In the genomic region with DNA sequence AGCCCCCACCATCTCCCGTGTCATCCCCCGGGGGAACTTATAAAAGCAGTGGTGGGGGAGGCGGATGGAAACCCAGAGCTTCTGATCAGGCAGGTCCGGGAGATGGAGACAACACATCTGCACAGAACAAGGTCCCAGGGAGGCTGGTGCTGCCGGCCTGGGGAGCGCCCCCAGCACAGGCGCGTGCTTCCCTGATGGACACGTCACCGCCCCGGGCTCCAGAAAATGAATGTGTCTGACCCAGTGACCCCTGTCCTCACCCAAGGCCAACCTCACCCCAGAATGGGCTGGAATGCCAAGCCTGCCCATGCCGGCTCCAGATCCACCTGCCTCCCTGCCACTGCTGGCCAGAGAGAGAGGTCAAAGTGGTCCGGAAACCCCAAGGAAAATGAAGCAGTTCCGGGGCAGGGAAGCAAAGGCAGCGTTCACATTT, we compare ENCODE assay signal across 9 cellular contexts. TPM values are rescaled to one million over a fixed set of nuclear protein-coding genes. Genes with fewer than 3 reads are reported as not detected.
DNase-seq lines count a peak whose midpoint lies in the region; ATAC-seq, FAIRE-seq and TF ChIP-seq lines count a peak whose summit lies in the region.
"Had no signal": no experiment of that assay in that cellular context is flagged by ENCODE, and none has a peak within 500 bp of the region (broad histone marks: within the 10 kb centered on the region; RNA-seq: fewer than 3 reads in every experiment).

No MANE protein-coding gene starts in this region.

- H3K4me1 ChIP-seq in GM12878 (ENCODE audit: control insufficient read depth, insufficient read depth, low read length), result peaks cover 45% of the 10 kb centered on the region
- no peaks in the 10 kb centered on the region for H3K4me1 ChIP-seq in urinary bladder (ENCODE audit: insufficient read depth)
- H3K4me1 ChIP-seq in HAP-1, result peaks cover 20% of the 10 kb centered on the region

- peaks cover 88% of the 10 kb centered on the region for H3K4me1 Mint-ChIP-seq in stimulated activated naive CD8-positive, alpha-beta T cell treated with anti-CD3 and anti-CD28 coated beads, Interleukin-15, Interleukin-2, amounts not matched to agents 100 ng/mL and 50 ng/mL, for 24 hours (ENCODE audit: low read depth)
- peaks cover 16 to 38% of the 10 kb centered on the region in 2 donors for H3K4me1 Mint-ChIP-seq in natural killer cell

- peak overlapping the region; percentile 30; the same call in 1 of the 2 replicates for H3K4me3 ChIP-seq in GM12878
- H3K4me3 ChIP-seq in urinary bladder (ENCODE audit: low read depth, low read length), result no peak overlapping the region
- no peak overlapping the region for H3K4me3 ChIP-seq in HAP-1
- H3K4me3 ChIP-seq: PC-9 had no signal

- peak overlapping the region; percentile 86 for H3K27ac Mint-ChIP-seq in stimulated activated naive CD8-positive, alpha-beta T cell treated with anti-CD3 and anti-CD28 coated beads, Interleukin-15, Interleukin-2, amounts not matched to agents 100 ng/mL and 50 ng/mL, for 24 hours
- H3K27ac Mint-ChIP-seq in natural killer cell, result peak overlapping the region; percentile 86 to 94

- H3K27me3 ChIP-seq in GM12878 (replicated peaks in 1 of 2; ENCODE audit: control insufficient read depth in 2 of 2, insufficient read depth in 2 of 2, low read length in 1 of 2) (no peaks in the 10 kb centered on the region), HAP-1 (ENCODE audit: low read depth) (no peaks in the 10 kb centered on the region)

- H3K27me3 Mint-ChIP-seq in stimulated activated naive CD8-positive, alpha-beta T cell treated with anti-CD3 and anti-CD28 coated beads, Interleukin-15, Interleukin-2, amounts not matched to agents 100 ng/mL and 50 ng/mL, for 24 hours, result no peaks in the 10 kb centered on the region
- no peaks in the 10 kb centered on the region for H3K27me3 Mint-ChIP-seq in natural killer cell (ENCODE audit: low read depth in 2 of 2)

- RAD21 ChIA-PET in GM12878 (lab: Charles Lee; ENCODE audit: unreplicated experiment), result interaction anchor here (1.5 to 2.2 kb wide), 2 partner anchors 12 to 77 kb away, joined by 4 to 17 read pairs; a partner anchor contains a TSS

- H3K36me3 Mint-ChIP-seq in stimulated activated naive CD8-positive, alpha-beta T cell treated with anti-CD3 and anti-CD28 coated beads, Interleukin-15, Interleukin-2, amounts not matched to agents 100 ng/mL and 50 ng/mL, for 24 hours (ENCODE audit: low read depth), result peaks cover 57% of the 10 kb centered on the region
- H3K36me3 Mint-ChIP-seq in natural killer cell, result no peaks in the 10 kb centered on the region

- FAIRE-seq in GM12878 (lab: Jason Lieb, UNC), result no peak

- no TSS peak for BruUV-seq in GM12878 (replicated peaks; lab: Mats Ljungman, UMichigan)

- no peak for ATAC-seq in stimulated activated naive CD8-positive, alpha-beta T cell treated with anti-CD3 and anti-CD28 coated beads, Interleukin-15, Interleukin-2, amounts not matched to agents 100 U/mL and 50 U/mL, for 24 hours
- ATAC-seq in GM12878 (no peak), natural killer cell (no peak), HG02981 (IDR thresholded peaks at IDR 0.05; ENCODE audit: unreplicated experiment) (no peak)

- peak overlapping the region; percentile 77 for H3K4me3 Mint-ChIP-seq in stimulated activated naive CD8-positive, alpha-beta T cell treated with anti-CD3 and anti-CD28 coated beads, Interleukin-15, Interleukin-2, amounts not matched to agents 100 ng/mL and 50 ng/mL, for 24 hours
- H3K4me3 Mint-ChIP-seq in natural killer cell, result peak overlapping the region; percentile 81

- H3K9me3 ChIP-seq in GM12878 (replicated peaks; ENCODE audit: control insufficient read depth, insufficient read depth, low read length), result no peaks in the 10 kb centered on the region
- no peaks in the 10 kb centered on the region for H3K9me3 ChIP-seq in HAP-1

- H3K4me2 ChIP-seq in GM12878 (ENCODE audit: control insufficient read depth, insufficient read depth), result peak overlapping the region; percentile 87
- H3K4me2 ChIP-seq: PC-9 had no signal

- H3K9ac ChIP-seq in GM12878 (ENCODE audit: control insufficient read depth, insufficient read depth, low read length), result peak overlapping the region; percentile 27

- peak overlapping the region; percentile 39; the same call in 1 of the 2 replicates for H2AFZ ChIP-seq in GM12878 (ENCODE audit: control insufficient read depth, low read depth, low read length)
- H2AFZ ChIP-seq: PC-9 had no signal

- H3K79me2 ChIP-seq in GM12878 (ENCODE audit: control insufficient read depth, insufficient read depth, low read length), result peaks cover 75% of the 10 kb centered on the region

- TF ChIP-seq POLR2A in GM12878 (IDR thresholded peaks at IDR 0.05; ENCODE audit: low read depth, low read length), result no peak

- H3K36me3 ChIP-seq in GM12878 (ENCODE audit: control insufficient read depth in 2 of 2, insufficient read depth in 2 of 2, low read length in 1 of 2) (peaks cover 6 to 24% of the 10 kb centered on the region in 2 experiments; a peak in 3 of 4 replicates), urinary bladder (ENCODE audit: insufficient read depth) (no peaks in the 10 kb centered on the region), HAP-1 (replicated peaks) (peaks cover 64% of the 10 kb centered on the region)

- intact Hi-C loops in GM12878 (cut with micrococcal nuclease; ENCODE audit: unreplicated experiment) (no loop called here), natural killer cell (cut with micrococcal nuclease) (loop anchor here (10.0 kb wide), 1 partner anchor 362 kb away; a partner anchor contains a TSS)

- TF ChIP-seq CTCF in GM12878 (IDR thresholded peaks at IDR 0.05 in 2 of 3, conservative IDR thresholded peaks at IDR 0.05 in 1 of 3; ENCODE audit: control insufficient read depth in 2 of 3, extremely low read depth in 1 of 3, insufficient read depth in 1 of 3, low read depth in 3 of 3, low read length in 3 of 3) (no peak), natural killer cell (IDR thresholded peaks at IDR 0.05) (no peak)

- no peak for TF ChIP-seq RAD21 in GM12878 (IDR thresholded peaks at IDR 0.05; ENCODE audit: insufficient read depth, low read depth, low read length)

- WGBS in GM12878 (ENCODE audit: insufficient coverage, insufficient replicate concordance, low lambda C conversion rate, missing lambda C conversion rate), result 36% methylated on average over 15 of the region's 15 CpGs
- 88% methylated on average over 15 of the region's 15 CpGs for WGBS in urinary bladder

- POLR2A ChIA-PET in GM12878 (lab: Charles Lee), result no interaction called here

- no peaks in the 10 kb centered on the region for H3K9me3 Mint-ChIP-seq in stimulated activated naive CD8-positive, alpha-beta T cell treated with anti-CD3 and anti-CD28 coated beads, Interleukin-15, Interleukin-2, amounts not matched to agents 100 ng/mL and 50 ng/mL, for 24 hours
- H3K9me3 Mint-ChIP-seq in natural killer cell, result no peaks in the 10 kb centered on the region

- TF ChIP-seq EP300 in GM12878 (IDR thresholded peaks at IDR 0.05; ENCODE audit: borderline replicate concordance in 1 of 2, control insufficient read depth in 1 of 2, low read depth in 2 of 2, low read length in 2 of 2), result no peak

- in situ Hi-C loops in GM12878 (cut with MboI) (no loop called here), HAP-1 (cut with MboI; ENCODE audit: low sequenced_read_pairs) (loop anchor here (25.0 kb wide), 1 partner anchor 470 kb away; a partner anchor contains a TSS)

- CTCF ChIA-PET in GM12878 (lab: Yijun Ruan, JAX), result interaction anchor here (0.8 to 9.8 kb wide), 5 partner anchors 12 to 88 kb away, joined by 3 to 213 read pairs (median 5); a partner anchor contains a TSS

- no peaks in the 10 kb centered on the region; the same call in 1 of the 2 replicates for H4K20me1 ChIP-seq in GM12878 (ENCODE audit: control insufficient read depth, insufficient read depth)

- H3K27ac ChIP-seq in GM12878 (ENCODE audit: control insufficient read depth, insufficient read depth) (peak overlapping the region; percentile 37; the same call in 1 of the 2 replicates), urinary bladder (ENCODE audit: low read depth) (peak overlapping the region; percentile 73)
- H3K27ac ChIP-seq: PC-9 had no signal

- DNase-seq in stimulated activated naive CD8-positive, alpha-beta T cell treated with anti-CD3 and anti-CD28 coated beads, Interleukin-15, Interleukin-2, amounts not matched to agents 100 U/mL and 50 U/mL, for 24 hours, result no peak
- no peak for DNase-seq in GM12878 (ENCODE audit: low read depth, low spot score)
- DNase-seq in natural killer cell, result no peak
- no peak for DNase-seq in A172 (ENCODE audit: low spot score)
- DNase-seq in HAP-1 (ENCODE audit: low spot score in 2 of 2), result no peak

- SMC1A ChIA-PET in GM12878 (lab: Charles Lee; ENCODE audit: uncharacterized antibody, unreplicated experiment), result interaction anchor here (0.7 to 1.7 kb wide), 2 partner anchors 9 to 76 kb away, joined by 3 to 4 read pairs; no protein-coding TSS in a partner anchor

TF ChIP-seq in GM12878, 131 proteins besides CTCF, POLR2A, EP300 and RAD21 (continues in another document):
- TF ChIP-seq CBX5 (IDR thresholded peaks at IDR 0.05; ENCODE audit: low read depth), result no peak

RNA-seq across cellular contexts. Expression of a gene that starts 12.5 kb away (rescaled TPM):
- 30.6 and 32.7 TPM in 2 replicates for total RNA-seq in GM12878 (2013; cell fraction: nucleolus; rRNA removed)
- 29.8 and 33.4 TPM in 2 replicates for total RNA-seq in GM12878 (2014; rRNA removed)
- 11.4 and 13.0 TPM in 2 replicates for total RNA-seq in GM12878 (2014; rRNA removed; fragmentation: Illumina TruSeq; extraction: Trizol)
- total RNA-seq in GM12878 (2021), result 95.1 and 101 TPM in 2 replicates
- 25.8 TPM for polyA plus RNA-seq in GM12878 (2011; ENCODE audit: low read depth)
- polyA plus RNA-seq in GM12878 (2011; rRNA removed), result 4.8 and 8.6 TPM in 2 replicates
- 15.8 and 16.8 TPM in 2 replicates for polyA plus RNA-seq in GM12878 (2011; cell fraction: cytosol; rRNA removed)
- 25.1 and 32.3 TPM in 2 replicates for polyA plus RNA-seq in GM12878 (2011; cell fraction: nucleus; rRNA removed)
- polyA plus RNA-seq in GM12878 (2012), result 45.2 and 60.4 TPM in 2 replicates
- polyA plus RNA-seq in GM12878 (2014; fragmentation: Illumina TruSeq; extraction: Trizol), result 10.1 and 38.1 TPM in 2 replicates
- 1 to 10 TPM; 2.3 to 4.2 TPM for polyA plus RNA-seq in GM12878 (2014; fragmentation: Nextera tagmentation; extraction: Ambion mirVana)
- 44.5 and 51.5 TPM in 2 replicates for polyA plus RNA-seq in GM12878 (2014; rRNA removed)
- polyA plus RNA-seq in GM12878 (2016; fragmentation: Nextera tagmentation; extraction: Ambion mirVana), result 10 to 100 TPM; 55.0 to 56.2 TPM
- polyA minus RNA-seq in GM12878 (2011; rRNA and poly(A)+ RNA removed), result 10.7 and 17.2 TPM in 2 replicates
- polyA minus RNA-seq in GM12878 (2011; cell fraction: cytosol; rRNA and poly(A)+ RNA removed), result 20.3 and 21.6 TPM in 2 replicates
- polyA minus RNA-seq in GM12878 (2011; cell fraction: nucleus; rRNA and poly(A)+ RNA removed), result 10.8 and 18.6 TPM in 2 replicates
- total RNA-seq in natural killer cell, result 10 to 100 TPM; 27.2 to 66.1 (median 34.2) TPM
- 3.2 TPM for total RNA-seq in urinary bladder
- 27.3 TPM for polyA plus RNA-seq in urinary bladder
- 75.8 and 85.2 TPM in 2 replicates for total RNA-seq in A172 (2014; rRNA removed; shearing (Covaris generic))
